ENCODE assay signal across 8 cellular contexts in the genomic region with DNA sequence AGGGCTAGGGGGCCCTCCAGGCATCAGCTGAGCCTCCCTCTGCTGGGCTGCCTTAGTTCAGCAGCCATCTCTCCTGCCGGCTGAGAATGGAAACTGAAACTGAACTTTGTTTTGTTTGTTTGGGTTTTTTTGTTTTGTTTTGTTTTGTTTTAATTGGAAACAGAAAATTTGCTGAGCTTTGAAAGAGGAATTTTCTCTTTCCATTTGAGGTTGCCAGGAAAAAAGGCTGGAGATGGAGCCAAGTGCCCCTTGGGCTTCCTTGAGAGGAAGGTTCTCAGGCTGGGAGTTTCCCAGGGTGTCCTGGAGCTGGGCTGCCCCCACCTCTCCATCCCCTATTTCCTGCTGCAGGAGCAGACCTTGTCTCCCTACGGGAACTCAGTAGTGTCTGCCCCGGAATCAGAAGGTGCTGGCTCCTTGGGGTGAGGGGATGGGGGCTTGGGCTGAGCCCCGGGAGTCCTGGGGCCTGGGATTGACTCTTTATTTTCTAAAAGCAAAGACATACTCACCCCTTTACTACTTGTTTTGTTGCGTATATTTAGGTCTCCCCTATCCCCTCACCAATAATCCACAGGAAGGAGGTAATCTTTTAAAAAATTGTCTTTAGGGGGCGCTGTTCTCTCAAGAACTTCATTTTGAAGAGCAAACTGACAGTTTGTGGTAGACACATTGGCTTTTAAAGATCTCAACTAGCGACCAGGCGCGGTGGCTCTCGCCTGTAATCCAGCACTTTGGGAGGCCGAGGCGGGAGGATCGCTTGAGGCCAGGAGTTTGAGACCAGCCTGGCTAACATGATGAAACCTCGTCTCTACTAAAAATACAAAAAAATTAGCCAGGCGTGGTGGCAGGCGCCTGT. TPM values are rescaled to one million over a fixed set of nuclear protein-coding genes. Genes with fewer than 3 reads are reported as not detected.
DNase-seq lines count a peak whose midpoint lies in the region; ATAC-seq and TF ChIP-seq lines count a peak whose summit lies in the region.

No MANE protein-coding gene starts in this region.

- no peaks in the 10 kb centered on the region for H3K36me3 ChIP-seq in esophagus muscularis mucosa
- H3K36me3 ChIP-seq in upper lobe of right lung = no peaks in the 10 kb centered on the region

- peaks cover 0 to 13% (median 0%) of the 10 kb centered on the region in 4 donors for H3K27me3 ChIP-seq in esophagus muscularis mucosa
- H3K27me3 ChIP-seq in upper lobe of right lung = no peaks in the 10 kb centered on the region

- peak overlapping the region; percentile 34 to 36 (median 35) for H3K4me3 ChIP-seq in esophagus muscularis mucosa
- H3K4me3 ChIP-seq in upper lobe of right lung = peak overlapping the region; percentile 46

- no peak for TF ChIP-seq EP300 in esophagus muscularis mucosa (IDR thresholded peaks at IDR 0.05)

- H3K27ac Mint-ChIP-seq in naive thymus-derived CD8-positive, alpha-beta T cell = peak overlapping the region; percentile 87 to 99 (median 90)

- peak; percentile 59 for TF ChIP-seq CTCF in C4-2B (conservative IDR thresholded peaks at IDR 0.05)
- peak; percentile 25 to 31 (median 28) for TF ChIP-seq CTCF in esophagus muscularis mucosa (IDR thresholded peaks at IDR 0.05)
- TF ChIP-seq CTCF in upper lobe of right lung (IDR thresholded peaks at IDR 0.05) = peak; percentile 55

- ATAC-seq in GM18909 (IDR thresholded peaks at IDR 0.05; ENCODE audit: poor library complexity, unreplicated experiment) (peak; percentile 75), HG03108 (IDR thresholded peaks at IDR 0.05; ENCODE audit: unreplicated experiment) (peak; percentile 75), upper lobe of right lung (peak; percentile 89)
- ATAC-seq in naive thymus-derived CD8-positive, alpha-beta T cell = peak; percentile 94 to 95

- H3K36me3 Mint-ChIP-seq in naive thymus-derived CD8-positive, alpha-beta T cell = no peaks in the 10 kb centered on the region

- DNase-seq in NOMO-1 (lab: John Stamatoyannopoulos, UW; ENCODE audit: unreplicated experiment in 2 of 2) (peak; percentile 68 to 81), activated T-cell treated with anti-CD3 and anti-CD28 coated beads for 4 hours (peak; percentile 38), esophagus muscularis mucosa (ENCODE audit: extremely low spot score) (peak; percentile 86), upper lobe of right lung (no peak)
- peak; percentile 15 to 82 (median 52) for DNase-seq in naive thymus-derived CD8-positive, alpha-beta T cell

- no peaks in the 10 kb centered on the region for H3K9me3 Mint-ChIP-seq in naive thymus-derived CD8-positive, alpha-beta T cell

- no peaks in the 10 kb centered on the region for H3K27me3 Mint-ChIP-seq in naive thymus-derived CD8-positive, alpha-beta T cell

- TF ChIP-seq POLR2A in esophagus muscularis mucosa (IDR thresholded peaks at IDR 0.05; ENCODE audit: low read depth) = no peak

- H3K27ac ChIP-seq in C4-2B (no peak overlapping the region), esophagus muscularis mucosa (replicated peaks in 1 of 4) (peak overlapping the region in 3 of 4 donors; percentile 32 to 62 (median 49)), upper lobe of right lung (peak overlapping the region; percentile 86)

- intact Hi-C loops in esophagus muscularis mucosa (cut with DNase I) (no loop called here), upper lobe of right lung (cut with DNase I) (no loop called here)

- peak overlapping the region; percentile 74 to 90 (median 86) for H3K4me3 Mint-ChIP-seq in naive thymus-derived CD8-positive, alpha-beta T cell

- no peaks in the 10 kb centered on the region for H3K9me3 ChIP-seq in esophagus muscularis mucosa
- H3K9me3 ChIP-seq in upper lobe of right lung = no peaks in the 10 kb centered on the region

- peaks cover 6 to 19% (median 14%) of the 10 kb centered on the region in 4 donors for H3K4me1 Mint-ChIP-seq in naive thymus-derived CD8-positive, alpha-beta T cell

- POLR2A ChIA-PET in naive thymus-derived CD8-positive, alpha-beta T cell (lab: Charles Lee) = interaction anchor here (0.6 to 2.0 kb wide), 9 partner anchors 10 to 631 kb away, joined by 3 to 9 read pairs (median 5); partner anchors contain the start of genes CAMKK2 and OASL

- 44% methylated on average over 16 of the region's 16 CpGs for WGBS in esophagus muscularis mucosa

- H3K4me1 ChIP-seq in esophagus muscularis mucosa = peaks cover 0 to 11% (median 4%) of the 10 kb centered on the region in 4 donors
- peaks cover 6% of the 10 kb centered on the region for H3K4me1 ChIP-seq in upper lobe of right lung

RNA-seq across cellular contexts. Expression of gene OASL, which starts 21.3 kb away (rescaled TPM):
- total RNA-seq in esophagus muscularis mucosa = under 1 TPM; 0.26 to 0.75 (median 0.46) TPM
- total RNA-seq in naive thymus-derived CD8-positive, alpha-beta T cell = 1 to 10 TPM; 1.6 to 1.9 TPM
- 10 to 100 TPM in 1 of 3 donors, 1 to 10 TPM in 2; 1.9 to 11.2 (median 3.0) TPM for polyA plus RNA-seq in naive thymus-derived CD8-positive, alpha-beta T cell
- total RNA-seq in upper lobe of right lung = 12.7 TPM

RNA-seq across cellular contexts. Expression of gene C12orf43, which starts 44.1 kb away (rescaled TPM):
- total RNA-seq in esophagus muscularis mucosa (10 to 100 TPM; 14.5 to 22.6 (median 18.5) TPM), upper lobe of right lung (15.5 TPM)
- 10 to 100 TPM; 18.1 to 21.3 TPM for total RNA-seq in naive thymus-derived CD8-positive, alpha-beta T cell
- 10 to 100 TPM; 23.4 to 26.0 (median 25.4) TPM for polyA plus RNA-seq in naive thymus-derived CD8-positive, alpha-beta T cell
